Comparison of ENCODE assay signal across 24 cellular contexts in the genomic region with DNA sequence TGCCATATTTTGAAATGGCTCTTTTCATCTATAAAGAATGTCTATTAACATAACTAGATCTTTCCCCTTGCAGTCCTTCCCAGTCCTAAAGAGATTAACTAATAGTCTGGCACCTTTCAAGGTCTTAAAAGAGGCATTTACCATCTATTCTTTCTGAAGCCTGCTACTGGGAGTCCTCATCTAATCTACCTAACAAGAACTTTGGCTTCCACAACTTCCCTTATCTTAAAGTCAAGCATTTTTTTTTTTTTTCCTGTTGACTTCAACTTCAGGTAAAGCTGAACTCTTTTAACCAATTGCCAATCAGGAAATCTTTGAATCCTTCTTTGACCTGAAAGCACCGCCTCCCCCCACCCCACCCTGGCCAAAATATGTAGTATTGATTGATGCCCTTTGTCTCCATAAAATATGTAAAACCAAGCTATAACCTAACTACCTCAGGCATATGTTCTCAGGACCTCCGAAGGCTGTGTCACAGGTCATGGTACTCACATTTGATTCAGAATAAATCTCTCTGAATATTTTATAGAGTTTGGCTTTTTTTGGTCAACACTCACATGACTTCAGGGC.
"Had no signal": no experiment of that assay in that cellular context is flagged by ENCODE, and none has a peak within 500 bp of the region (broad histone marks: within the 10 kb centered on the region; RNA-seq: fewer than 3 reads in every experiment).

No MANE protein-coding gene starts in this region.

- H3K27me3 Mint-ChIP-seq: activated CD4-positive, alpha-beta T cell treated with anti-CD3 and anti-CD28 coated beads for 36 hours; central memory CD8-positive, alpha-beta T cell; dendritic cell treated with granulocyte-macrophage colony-stimulating factor and Interleukin-4, amounts not matched to agents 40 ng/mL and 50 ng/mL, for 4 days; naive thymus-derived CD8-positive, alpha-beta T cell had no signal

- H3K9me3 ChIP-seq: esophagus muscularis mucosa, thoracic aorta had no signal

- H3K4me1 Mint-ChIP-seq: activated CD4-positive, alpha-beta T cell treated with anti-CD3 and anti-CD28 coated beads for 36 hours; central memory CD8-positive, alpha-beta T cell; naive thymus-derived CD8-positive, alpha-beta T cell had no signal

- H3K9me3 Mint-ChIP-seq: central memory CD8-positive, alpha-beta T cell; dendritic cell treated with granulocyte-macrophage colony-stimulating factor and Interleukin-4, amounts not matched to agents 40 ng/mL and 50 ng/mL, for 4 days; mesothelial cell of epicardium had no signal

- H3K4me3 ChIP-seq: esophagus muscularis mucosa, right atrium auricular region, spleen, thoracic aorta, upper lobe of left lung had no signal

- H3K36me3 Mint-ChIP-seq: naive thymus-derived CD8-positive, alpha-beta T cell had no signal

- DNase-seq: activated CD4-positive, alpha-beta T cell treated with anti-CD3 and anti-CD28 coated beads for 36 hours; activated CD4-positive, alpha-beta T cell treated with anti-CD3 and anti-CD28 coated beads, Interleukin-2, amount 50 U/mL, for 4 hours; activated CD4-positive, CD25-positive, alpha-beta regulatory T cell; activated naive CD4-positive, alpha-beta T cell; activated T-cell treated with anti-CD3 and anti-CD28 coated beads for 4 hours; activated T-cell treated with anti-CD3 and anti-CD28 coated beads, Interleukin-2, amount 50 U/mL, for 72 hours; foreskin keratinocyte; islet precursor cell; left ventricle myocardium superior; naive thymus-derived CD8-positive, alpha-beta T cell; occipital lobe; spleen; stimulated activated CD4-positive, alpha-beta T cell treated with anti-CD3 and anti-CD28 coated beads, Interleukin-2, amount 100 ng/mL, for 48 hours; stimulated activated naive CD8-positive, alpha-beta T cell treated with anti-CD3 and anti-CD28 coated beads, Interleukin-15, Interleukin-2, amounts not matched to agents 100 U/mL and 50 U/mL, for 24 hours; T-helper 2 cell; upper lobe of left lung had no signal

- H3K27me3 ChIP-seq: esophagus muscularis mucosa, foreskin keratinocyte, right atrium auricular region, spleen, upper lobe of left lung had no signal

- H3K36me3 ChIP-seq: esophagus muscularis mucosa, right atrium auricular region, spleen, thoracic aorta, upper lobe of left lung had no signal

- ATAC-seq: activated CD4-positive, alpha-beta T cell treated with anti-CD3 and anti-CD28 coated beads for 36 hours; activated naive CD4-positive, alpha-beta T cell treated with anti-CD3 and anti-CD28 coated beads, Interleukin-2, amount 50 U/mL, for 72 hours; activated T-cell treated with anti-CD3 and anti-CD28 coated beads, Interleukin-2, amount 50 U/mL, for 72 hours; foreskin keratinocyte; left ventricle myocardium superior; naive thymus-derived CD8-positive, alpha-beta T cell; stimulated activated naive CD8-positive, alpha-beta T cell treated with anti-CD3 and anti-CD28 coated beads, Interleukin-15, Interleukin-2, amounts not matched to agents 100 U/mL and 50 U/mL, for 24 hours had no signal

- H3K4me3 Mint-ChIP-seq: activated CD4-positive, alpha-beta T cell treated with anti-CD3 and anti-CD28 coated beads for 36 hours; activated T-cell treated with anti-CD3 and anti-CD28 coated beads, Interleukin-2, amount 50 U/mL, for 72 hours; central memory CD8-positive, alpha-beta T cell; dendritic cell treated with granulocyte-macrophage colony-stimulating factor and Interleukin-4, amounts not matched to agents 40 ng/mL and 50 ng/mL, for 4 days; mesothelial cell of epicardium; naive thymus-derived CD8-positive, alpha-beta T cell; neural crest cell had no signal

- H3K27ac Mint-ChIP-seq: activated CD4-positive, alpha-beta T cell treated with anti-CD3 and anti-CD28 coated beads for 36 hours; activated naive CD4-positive, alpha-beta T cell treated with anti-CD3 and anti-CD28 coated beads, Interleukin-2, amount 50 U/mL, for 72 hours; activated T-cell treated with anti-CD3 and anti-CD28 coated beads, Interleukin-2, amount 50 U/mL, for 72 hours; dendritic cell treated with granulocyte-macrophage colony-stimulating factor and Interleukin-4, amounts not matched to agents 40 ng/mL and 50 ng/mL, for 4 days; mesothelial cell of epicardium; naive thymus-derived CD8-positive, alpha-beta T cell had no signal

- H3K27ac ChIP-seq: esophagus muscularis mucosa, foreskin keratinocyte, spleen, thoracic aorta, upper lobe of left lung had no signal
